In genomic region chr7:148161771-148162170, GRCh38 we compare ENCODE assay signal across 9 cellular contexts.
"Had no signal": no experiment of that assay in that cellular context is flagged by ENCODE, and none has a peak within 500 bp of the region (broad histone marks: within the 10 kb centered on the region; RNA-seq: fewer than 3 reads in every experiment).

No MANE protein-coding gene starts in this region.

- H3K4me3 ChIP-seq: GM23248, HAP-1 had no signal

- ATAC-seq: HCT116, HepG2 had no signal

- H3K36me3 Mint-ChIP-seq: IgD-negative memory B cell had no signal

- H3K27ac Mint-ChIP-seq: HFFc6, IgD-negative memory B cell had no signal

- DNase-seq: GM23248, GOT3, H7, HFFc6 had no signal

- H3K27ac ChIP-seq: GM23248, HL-60 had no signal

- H3K4me1 ChIP-seq: HAP-1 had no signal

- H3K9ac ChIP-seq: GM23248 had no signal

- H3K4me3 Mint-ChIP-seq: HFFc6, IgD-negative memory B cell had no signal

- H3K36me3 ChIP-seq: HAP-1 had no signal

- H2AFZ ChIP-seq: GM23248 had no signal

- H3K4me1 Mint-ChIP-seq: IgD-negative memory B cell had no signal

- H3K9me3 ChIP-seq: HAP-1 had no signal
